Comparison of ENCODE assay signal across 12 cellular contexts in genomic region chr19:16351133-16351809, GRCh38. TPM values are rescaled to one million over a fixed set of nuclear protein-coding genes. Genes with fewer than 3 reads are reported as not detected.
DNase-seq lines count a peak whose midpoint lies in the region; ATAC-seq and TF ChIP-seq lines count a peak whose summit lies in the region.
"Had no signal": no experiment of that assay in that cellular context is flagged by ENCODE, and none has a peak within 500 bp of the region (broad histone marks: within the 10 kb centered on the region; RNA-seq: fewer than 3 reads in every experiment).

No MANE protein-coding gene starts in this region.

- H3K4me1 ChIP-seq in lower lobe of right lung (peaks cover 26% of the 10 kb centered on the region), A673 (ENCODE audit: insufficient read depth, low read length, poor library complexity, severe bottlenecking) (peaks cover 2% of the 10 kb centered on the region)

- no peaks in the 10 kb centered on the region for H3K27me3 ChIP-seq in CD4-positive, alpha-beta T cell (ENCODE audit: control insufficient read depth, insufficient read depth, low read length)
- H3K27me3 ChIP-seq in lower lobe of right lung (ENCODE audit: low read depth) (no peaks in the 10 kb centered on the region), A673 (replicated peaks; ENCODE audit: insufficient read depth, low read depth, low read length, poor library complexity) (no peaks in the 10 kb centered on the region)

- TF ChIP-seq CTCF in CD4-positive, alpha-beta T cell (IDR thresholded peaks at IDR 0.05), result no peak
- no peak for TF ChIP-seq CTCF in HFF-Myc (IDR thresholded peaks at IDR 0.05; ENCODE audit: low read depth, low read length, missing control alignments)
- TF ChIP-seq CTCF in activated B cell treated with CpG ODN at 0.5 μM for 24 hours (IDR thresholded peaks at IDR 0.05), result no peak
- TF ChIP-seq CTCF in lower lobe of right lung (IDR thresholded peaks at IDR 0.05), result no peak
- no peak for TF ChIP-seq CTCF in A673 (conservative IDR thresholded peaks at IDR 0.05; ENCODE audit: low read depth, low read length)

- no peaks in the 10 kb centered on the region for H3K9me3 Mint-ChIP-seq in CD4-positive, alpha-beta T cell
- no peaks in the 10 kb centered on the region for H3K9me3 Mint-ChIP-seq in activated B cell treated with CpG ODN at 0.5 μM for 24 hours
- H3K9me3 Mint-ChIP-seq: nephron progenitor cell had no signal

- peak overlapping the region; percentile 73 for H3K4me3 Mint-ChIP-seq in CD4-positive, alpha-beta T cell
- peak overlapping the region; percentile 58 for H3K4me3 Mint-ChIP-seq in activated B cell treated with CpG ODN at 0.5 μM for 24 hours
- H3K4me3 Mint-ChIP-seq: nephron progenitor cell had no signal

- H3K36me3 ChIP-seq in lower lobe of right lung, result no peaks in the 10 kb centered on the region
- no peaks in the 10 kb centered on the region for H3K36me3 ChIP-seq in A673 (ENCODE audit: insufficient read depth, low read length, poor library complexity, severe bottlenecking)

- H3K9me3 ChIP-seq in CD4-positive, alpha-beta T cell (ENCODE audit: control insufficient read depth, low read length), result no peaks in the 10 kb centered on the region
- no peaks in the 10 kb centered on the region for H3K9me3 ChIP-seq in lower lobe of right lung
- H3K9me3 ChIP-seq in A673 (ENCODE audit: low read depth, low read length, poor library complexity, severe bottlenecking), result no peaks in the 10 kb centered on the region

- no peak for ATAC-seq in CD4-positive, alpha-beta T cell (ENCODE audit: poor library complexity)
- ATAC-seq in activated B cell treated with CpG ODN at 0.5 μM for 24 hours (ENCODE audit: low read depth) (no peak), lower lobe of right lung (no peak), HG03097 (IDR thresholded peaks at IDR 0.05; ENCODE audit: low FRiP score, unreplicated experiment) (no peak)

- H3K27ac ChIP-seq in CD4-positive, alpha-beta T cell (ENCODE audit: low read depth, low read length), result no peak overlapping the region
- H3K27ac ChIP-seq in lower lobe of right lung, result peak overlapping the region; percentile 7
- H3K27ac ChIP-seq in A673 (ENCODE audit: low read depth, low read length, poor library complexity, severe bottlenecking), result no peak overlapping the region

- no TSS peak for BruUV-seq in A673 (replicated peaks; lab: Mats Ljungman, UMichigan)

- peak overlapping the region; percentile 61 for H3K27ac Mint-ChIP-seq in CD4-positive, alpha-beta T cell
- peak overlapping the region; percentile 44 for H3K27ac Mint-ChIP-seq in activated B cell treated with CpG ODN at 0.5 μM for 24 hours
- H3K27ac Mint-ChIP-seq: nephron progenitor cell had no signal

- no peaks in the 10 kb centered on the region for H3K27me3 Mint-ChIP-seq in CD4-positive, alpha-beta T cell
- no peaks in the 10 kb centered on the region for H3K27me3 Mint-ChIP-seq in activated B cell treated with CpG ODN at 0.5 μM for 24 hours

- H3K4me1 Mint-ChIP-seq in CD4-positive, alpha-beta T cell (ENCODE audit: low read depth), result peaks cover 54% of the 10 kb centered on the region
- peaks cover 47% of the 10 kb centered on the region for H3K4me1 Mint-ChIP-seq in activated B cell treated with CpG ODN at 0.5 μM for 24 hours

- H3K36me3 Mint-ChIP-seq in CD4-positive, alpha-beta T cell (ENCODE audit: low read depth), result no peaks in the 10 kb centered on the region
- H3K36me3 Mint-ChIP-seq in activated B cell treated with CpG ODN at 0.5 μM for 24 hours (ENCODE audit: low read depth), result no peaks in the 10 kb centered on the region

- intact Hi-C loops in CD4-positive, alpha-beta T cell (cut with DNase I, micrococcal nuclease), result no loop called here
- intact Hi-C loops in activated B cell treated with CpG ODN at 0.5 μM for 24 hours (cut with micrococcal nuclease), result no loop called here
- intact Hi-C loops in lower lobe of right lung (cut with DNase I), result no loop called here
- intact Hi-C loops in A673 (cut with micrococcal nuclease; ENCODE audit: unreplicated experiment), result no loop called here

- POLR2A ChIA-PET in CD4-positive, alpha-beta T cell (lab: Charles Lee), result interaction anchor here (1.2 to 1.9 kb wide), 7 partner anchors 9 to 23 kb away, joined by 4 to 16 read pairs (median 9); no protein-coding TSS in a partner anchor
- POLR2A ChIA-PET in activated B cell treated with CpG ODN at 0.5 μM for 24 hours (lab: Charles Lee), result interaction anchor here (0.7 to 3.0 kb wide), 9 partner anchors 9 to 66 kb away, joined by 3 to 27 read pairs (median 9); partner anchors contain the start of gene KLF2
- POLR2A ChIA-PET in A673 (lab: Charles Lee; ENCODE audit: low non-redundant PET), result no interaction called here

- CTCF ChIA-PET in CD4-positive, alpha-beta T cell (lab: Charles Lee), result interaction anchor here (1.3 to 1.6 kb wide), 2 partner anchors 12 to 22 kb away, joined by 6 to 7 read pairs; no protein-coding TSS in a partner anchor
- CTCF ChIA-PET in activated B cell treated with CpG ODN at 0.5 μM for 24 hours (lab: Charles Lee), result interaction anchor here (1.1 to 1.3 kb wide), 2 partner anchors 15 to 31 kb away, joined by 3 to 4 read pairs; no protein-coding TSS in a partner anchor
- CTCF ChIA-PET in A673 (lab: Charles Lee), result interaction anchor here (0.6 kb wide), 1 partner anchor 323 kb away, joined by 3 read pairs; no protein-coding TSS in a partner anchor

- DNase-seq in CD4-positive, alpha-beta T cell, result no peak
- DNase-seq in HFF-Myc (ENCODE audit: extremely low read depth, low read depth) (peak; percentile 16), activated B cell treated with CpG ODN at 0.5 μM for 24 hours (no peak), lower lobe of right lung (no peak), A673 (ENCODE audit: low spot score) (no peak)
- no peak for DNase-seq in activated T-cell treated with anti-CD3 and anti-CD28 coated beads, Interleukin-2, amount 50 U/mL, for 1 hour
- DNase-seq in activated CD4-positive, alpha-beta T cell treated with anti-CD3 and anti-CD28 coated beads for 48 hours, result no peak
- DNase-seq: NCI-H1417 treated with DMSO at 0.1 percent for 48 hours, NCI-H748 treated with DMSO at 0.1 percent for 48 hours, nephron progenitor cell had no signal

- H3K4me3 ChIP-seq in HFF-Myc (replicated peaks; ENCODE audit: low read depth, low read length) (no peak overlapping the region), lower lobe of right lung (no peak overlapping the region), A673 (ENCODE audit: low read depth, low read length, poor library complexity, severe bottlenecking) (no peak overlapping the region)
- H3K4me3 ChIP-seq: smooth muscle cell had no signal

RNA-seq across cellular contexts. Expression of gene KLF2, which starts 26.6 kb away (rescaled TPM):
- total RNA-seq in CD4-positive, alpha-beta T cell, result 1,000 to 10,000 TPM; 1,201 to 1,291 TPM
- total RNA-seq in activated B cell treated with CpG ODN at 0.5 μM for 24 hours (76.8 and 87.6 TPM in 2 replicates), lower lobe of right lung (137 TPM), A673 (2021) (1.9 and 2.1 TPM in 2 replicates)

Comparison
In these comparisons a context has a peak if more than half of its experiments do, and no peak if none do; other contexts are left out.
1. RNA of gene KLF2, which starts 26.6 kb away (total RNA-seq): 1,201 to 1,291 TPM in CD4-positive, alpha-beta T cell, 137 TPM in lower lobe of right lung (single experiment) and 76.8 to 87.6 TPM in activated B cell treated with CpG ODN at 0.5 μM for 24 hours; 1.9 to 2.1 TPM in A673; every median in the first group is over 10 times any median in the second.